ENCODE assay signal across 8 cellular contexts in genomic region chr1:155320661-155321576, GRCh38. TPM values are rescaled to one million over a fixed set of nuclear protein-coding genes. Genes with fewer than 3 reads are reported as not detected.
DNase-seq lines count a peak whose midpoint lies in the region; ATAC-seq and TF ChIP-seq lines count a peak whose summit lies in the region.

TSS of gene RUSC1 (plus strand) at chr1:155320894. CDS start at chr1:155321774, 880 bp downstream.

- peak within 1 kb of the TSS; percentile 81 for H3K4me3 Mint-ChIP-seq in GM23338
- peak within 1 kb of the TSS; percentile 66 for H3K4me3 Mint-ChIP-seq in activated naive CD8-positive, alpha-beta T cell treated with anti-CD3 and anti-CD28 coated beads, Interleukin-2, amount 10 ng/mL, durations not matched to agents 7 days and 5 days
- H3K4me3 Mint-ChIP-seq in glutamatergic neuron (ENCODE audit: unreplicated experiment) = peak within 1 kb of the TSS; percentile 97

- H3K36me3 ChIP-seq in GM23338 (ENCODE audit: insufficient read depth) (peaks cover 22% of the 10 kb centered on the region), suprapubic skin (peaks cover 10% of the 10 kb centered on the region)

- H3K4me1 ChIP-seq in GM23338 (ENCODE audit: insufficient read depth) (peaks cover 28% of the 10 kb centered on the region), suprapubic skin (peaks cover 47% of the 10 kb centered on the region)

- TF ChIP-seq EP300 in suprapubic skin (IDR thresholded peaks at IDR 0.05) = no peak

- H3K9me3 Mint-ChIP-seq in GM23338 (no peaks in the 10 kb centered on the region), glutamatergic neuron (ENCODE audit: unreplicated experiment) (peaks cover 25% of the 10 kb centered on the region)
- no peaks in the 10 kb centered on the region for H3K9me3 Mint-ChIP-seq in activated naive CD8-positive, alpha-beta T cell treated with anti-CD3 and anti-CD28 coated beads, Interleukin-2, amount 10 ng/mL, durations not matched to agents 7 days and 5 days

- H3K4me3 ChIP-seq in GM23338 (peak within 1 kb of the TSS; percentile 99), suprapubic skin (peak within 1 kb of the TSS; percentile 79)

- H3K4me1 Mint-ChIP-seq in GM23338 (peaks cover 37% of the 10 kb centered on the region), glutamatergic neuron (ENCODE audit: low read depth, unreplicated experiment) (peaks cover 15% of the 10 kb centered on the region)
- H3K4me1 Mint-ChIP-seq in activated naive CD8-positive, alpha-beta T cell treated with anti-CD3 and anti-CD28 coated beads, Interleukin-2, amount 10 ng/mL, durations not matched to agents 7 days and 5 days = peaks cover 43% of the 10 kb centered on the region

- TF ChIP-seq POLR2A in suprapubic skin (IDR thresholded peaks at IDR 0.05) = no peak

- H3K27me3 ChIP-seq in GM23338 (ENCODE audit: insufficient read depth) (peaks cover 7% of the 10 kb centered on the region), suprapubic skin (no peaks in the 10 kb centered on the region)

- H3K27me3 Mint-ChIP-seq in GM23338 (ENCODE audit: insufficient read depth, low read depth, poor library complexity) (peaks cover 24% of the 10 kb centered on the region), glutamatergic neuron (ENCODE audit: unreplicated experiment) (peaks cover 30% of the 10 kb centered on the region)
- no peaks in the 10 kb centered on the region for H3K27me3 Mint-ChIP-seq in activated naive CD8-positive, alpha-beta T cell treated with anti-CD3 and anti-CD28 coated beads, Interleukin-2, amount 10 ng/mL, durations not matched to agents 7 days and 5 days

- no peak within 1 kb of the TSS for H2AFZ ChIP-seq in GM23338

- H3K27ac Mint-ChIP-seq in GM23338 (peak within 1 kb of the TSS; percentile 75; the same call in 1 of the 2 replicates), glutamatergic neuron (ENCODE audit: unreplicated experiment) (peak within 1 kb of the TSS; percentile 100)
- H3K27ac Mint-ChIP-seq in activated naive CD8-positive, alpha-beta T cell treated with anti-CD3 and anti-CD28 coated beads, Interleukin-2, amount 10 ng/mL, durations not matched to agents 7 days and 5 days = peak within 1 kb of the TSS; percentile 8

- H3K36me3 Mint-ChIP-seq in GM23338 (ENCODE audit: low read depth) (peaks cover 26% of the 10 kb centered on the region), glutamatergic neuron (ENCODE audit: unreplicated experiment) (no peaks in the 10 kb centered on the region)
- H3K36me3 Mint-ChIP-seq in activated naive CD8-positive, alpha-beta T cell treated with anti-CD3 and anti-CD28 coated beads, Interleukin-2, amount 10 ng/mL, durations not matched to agents 7 days and 5 days = peaks cover 17% of the 10 kb centered on the region

- DNase-seq in GM23338 (ENCODE audit: low spot score) = peak; percentile 93
- DNase-seq in activated naive CD8-positive, alpha-beta T cell treated with anti-CD3 and anti-CD28 coated beads, Interleukin-2, amount 10 ng/mL, durations not matched to agents 7 days and 5 days = peak; percentile 84
- DNase-seq in glutamatergic neuron = peak; percentile 96
- DNase-seq in occipital lobe (lab: John Stamatoyannopoulos, UW) = peak; percentile 83
- peak; percentile 89 to 90 for DNase-seq in suprapubic skin (ENCODE audit: low spot score in 2 of 2)
- no peak for DNase-seq in HK-2 (ENCODE audit: unreplicated experiment)

- POLR2A ChIA-PET in activated naive CD8-positive, alpha-beta T cell treated with anti-CD3 and anti-CD28 coated beads, Interleukin-2, amount 10 ng/mL, durations not matched to agents 7 days and 5 days (lab: Charles Lee) = interaction anchor here (0.6 to 5.2 kb wide), 8 partner anchors 10 to 242 kb away, joined by 3 to 36 read pairs (median 4); partner anchors contain the start of genes ASH1L, ENTREP3 and FDPS

- TF ChIP-seq CTCF in GM23338 (conservative IDR thresholded peaks at IDR 0.05; ENCODE audit: low read depth in 2 of 2) (0 out of 4 replicates have a peak, but pooled peaks of 1 of the 2 experiments have one; percentile 2), glutamatergic neuron (IDR thresholded peaks at IDR 0.05; ENCODE audit: partially characterized antibody, unreplicated experiment) (no peak), suprapubic skin (IDR thresholded peaks at IDR 0.05) (no peak)

- H3F3A ChIP-seq in GM23338 (replicated peaks; ENCODE audit: low read depth) = peaks cover 60% of the 10 kb centered on the region

- 13% methylated on average over 47 of the region's 50 CpGs for WGBS in suprapubic skin

- H3K27ac ChIP-seq in GM23338 (ENCODE audit: low read depth) (peak within 1 kb of the TSS; percentile 46), suprapubic skin (peak within 1 kb of the TSS; percentile 88)

- H4K20me1 ChIP-seq in GM23338 (replicated peaks; ENCODE audit: insufficient read depth) = peaks cover 21% of the 10 kb centered on the region

- peak within 1 kb of the TSS; percentile 99 for H3K4me2 ChIP-seq in GM23338

- ATAC-seq in GM23338 (peak; percentile 14), SK-N-SH treated with all-trans-retinoic acid at 6 μM for 48 hours (peak; percentile 41), HG03442 (IDR thresholded peaks at IDR 0.05; ENCODE audit: unreplicated experiment) (no peak)
- peak; percentile 23 for ATAC-seq in activated naive CD8-positive, alpha-beta T cell treated with anti-CD3 and anti-CD28 coated beads, Interleukin-2, amount 10 ng/mL, durations not matched to agents 7 days and 5 days (ENCODE audit: low read depth)

- no peaks in the 10 kb centered on the region for H3K9me3 ChIP-seq in suprapubic skin

- no peaks in the 10 kb centered on the region for H3K79me2 ChIP-seq in GM23338 (replicated peaks; ENCODE audit: insufficient read depth)

- no peaks in the 10 kb centered on the region for H3K9me2 ChIP-seq in GM23338 (ENCODE audit: insufficient read depth)

TF ChIP-seq in GM23338, 12 proteins besides CTCF, POLR2A, EP300 and RAD21:
- TF ChIP-seq ZNF331 (CRISPR knock-in tag; IDR thresholded peaks at IDR 0.05; ENCODE audit: low read depth) = no peak
- 0 out of 2 replicates have a peak, but pooled peaks have one; percentile 14 for TF ChIP-seq CREB1 (CRISPR knock-in tag; IDR thresholded peaks at IDR 0.05; ENCODE audit: low read depth)
- peak; percentile 95 for TF ChIP-seq POLR2AphosphoS5 (IDR thresholded peaks at IDR 0.05; ENCODE audit: low read depth)

TF ChIP-seq in SK-N-SH treated with all-trans-retinoic acid at 6 μM for 48 hours, 23 proteins besides CTCF, POLR2A, EP300 and RAD21:
- TF ChIP-seq ESRRG (CRISPR knock-in tag; IDR thresholded peaks at IDR 0.05) (peak; percentile 44; the same call in 1 of the 2 replicates), POU6F1 (CRISPR knock-in tag; IDR thresholded peaks at IDR 0.05; ENCODE audit: borderline replicate concordance, low read depth) (no peak), PATZ1 (CRISPR knock-in tag; IDR thresholded peaks at IDR 0.05; ENCODE audit: borderline replicate concordance) (no peak), ZC3H10 (CRISPR knock-in tag; IDR thresholded peaks at IDR 0.05) (0 out of 2 replicates have a peak, but pooled peaks have one; percentile 10), CSDC2 (CRISPR knock-in tag; IDR thresholded peaks at IDR 0.05) (no peak), ZNF8 (CRISPR knock-in tag; IDR thresholded peaks at IDR 0.05) (no peak)

RNA-seq across cellular contexts. Expression of gene RUSC1, which starts in this region (rescaled TPM):
- 57.6 and 87.7 TPM in 2 replicates for total RNA-seq in GM23338 (2014; rRNA removed; shearing (Covaris generic))
- 48.2 and 53.4 TPM in 2 replicates for polyA plus RNA-seq in GM23338 (2016; fragmentation: Nextera tagmentation; extraction: Ambion mirVana)
- total RNA-seq in activated naive CD8-positive, alpha-beta T cell treated with anti-CD3 and anti-CD28 coated beads, Interleukin-2, amount 10 ng/mL, durations not matched to agents 7 days and 5 days = 10 to 100 TPM; 23.2 to 28.5 TPM
- 305 TPM for total RNA-seq in glutamatergic neuron (ENCODE audit: unreplicated experiment)
- 46.6 TPM for total RNA-seq in occipital lobe
- 10 to 100 TPM; 34.2 to 51.5 (median 42.8) TPM for total RNA-seq in suprapubic skin

Comparison
In these comparisons a context has a peak if more than half of its experiments do, and no peak if none do; other contexts are left out.
1. H3K27ac Mint-ChIP-seq: peak in every context shown above with its lines; median percentile 100 in glutamatergic neuron; 75 in GM23338; 8 in activated naive CD8-positive, alpha-beta T cell treated with anti-CD3 and anti-CD28 coated beads, Interleukin-2, amount 10 ng/mL, durations not matched to agents 7 days and 5 days.